ENCODE assay signal across 9 cellular contexts in genomic region chr5:145347026-145347616, GRCh38.
DNase-seq lines count a peak whose midpoint lies in the region; ATAC-seq, FAIRE-seq and TF ChIP-seq lines count a peak whose summit lies in the region.
"Had no signal": no experiment of that assay in that cellular context is flagged by ENCODE, and none has a peak within 500 bp of the region (broad histone marks: within the 10 kb centered on the region; RNA-seq: fewer than 3 reads in every experiment).

No MANE protein-coding gene starts in this region.

- H3K4me3 ChIP-seq in HepG2 (replicated peaks in 1 of 3; ENCODE audit: insufficient read depth in 1 of 3, low read depth in 2 of 3, low read length in 3 of 3) = no peak overlapping the region

- DNase-seq in NCI-H524 (lab: John Stamatoyannopoulos, UW) (peak; percentile 15 to 36), NCI-H524 treated with DMSO at 0.1 percent for 48 hours (lab: John Stamatoyannopoulos, UW) (no peak), HT1080 (ENCODE audit: low read depth) (peak; percentile 61), amniotic epithelial cell (ENCODE audit: low read depth) (peak; percentile 74), HepG2 (ENCODE audit: low spot score) (peak; percentile 9)
- no peak for DNase-seq in activated naive CD4-positive, alpha-beta T cell treated with anti-CD3 and anti-CD28 coated beads for 36 hours
- DNase-seq in activated naive CD4-positive, alpha-beta T cell treated with Interleukin-2 at 50 U/mL for 16 hours = no peak

- H3K9me3 Mint-ChIP-seq in activated naive CD4-positive, alpha-beta T cell treated with anti-CD3 and anti-CD28 coated beads for 36 hours = peaks cover 1% of the 10 kb centered on the region
- H3K9me3 Mint-ChIP-seq: activated naive CD4-positive, alpha-beta T cell treated with anti-CD3 and anti-CD28 coated beads, Interleukin-2, amount 50 U/mL, for 24 hours had no signal

- H3K79me2 ChIP-seq in HepG2 (ENCODE audit: insufficient read depth, low read length) = no peaks in the 10 kb centered on the region

- H3K4me1 ChIP-seq in HepG2 (ENCODE audit: insufficient read depth, low read length) = no peaks in the 10 kb centered on the region

- CTCF ChIA-PET in HepG2 (lab: Yijun Ruan, JAX; ENCODE audit: low intra/inter-chr PET ratio, low total read pairs) = no interaction called here
- CTCF ChIA-PET in activated naive CD4-positive, alpha-beta T cell treated with anti-CD3 and anti-CD28 coated beads for 36 hours (lab: Charles Lee) = interaction anchor here (0.7 kb wide), 1 partner anchor 44 kb away, joined by 3 read pairs; no protein-coding TSS in a partner anchor

- TF ChIP-seq EP300 in HepG2 (IDR thresholded peaks at IDR 0.05; ENCODE audit: low read depth in 2 of 2, low read length in 2 of 2) (no peak), HepG2 (CRISPR knock-in tag; IDR thresholded peaks at IDR 0.05; ENCODE audit: borderline replicate concordance) (no peak)

- H3K36me3 Mint-ChIP-seq in activated naive CD4-positive, alpha-beta T cell treated with anti-CD3 and anti-CD28 coated beads for 36 hours (ENCODE audit: low read depth) = no peaks in the 10 kb centered on the region
- H3K36me3 Mint-ChIP-seq: activated naive CD4-positive, alpha-beta T cell treated with anti-CD3 and anti-CD28 coated beads, Interleukin-2, amount 50 U/mL, for 24 hours had no signal

- intact Hi-C loops in HepG2 (cut with micrococcal nuclease; ENCODE audit: unreplicated experiment) = loop anchor here (2.0 kb wide), 1 partner anchor 1144 kb away; no protein-coding TSS in a partner anchor
- intact Hi-C loops in activated naive CD4-positive, alpha-beta T cell treated with anti-CD3 and anti-CD28 coated beads for 36 hours (cut with micrococcal nuclease) = no loop called here

- no peak overlapping the region for H3K27ac ChIP-seq in HepG2 (ENCODE audit: extremely low read length, insufficient read depth, low read length)

- H3K27me3 ChIP-seq in HepG2 (ENCODE audit: control insufficient read depth in 1 of 2, insufficient read depth in 2 of 2, low read length in 2 of 2) = no peaks in the 10 kb centered on the region

- POLR2A ChIA-PET in HepG2 (lab: Yijun Ruan, JAX) = no interaction called here

- H3K9me3 ChIP-seq in HepG2 (ENCODE audit: low read length) = no peaks in the 10 kb centered on the region

- peak; percentile 74 for FAIRE-seq in HepG2 (lab: Jason Lieb, UNC)

- TF ChIP-seq RAD21 in HepG2 (CRISPR knock-in tag; IDR thresholded peaks at IDR 0.05) = no peak

- H4K20me1 ChIP-seq in HepG2 (ENCODE audit: insufficient read depth, low read length) = no peaks in the 10 kb centered on the region

- no peaks in the 10 kb centered on the region for H3K36me3 ChIP-seq in HepG2 (replicated peaks in 1 of 2; ENCODE audit: control insufficient read depth in 1 of 2, insufficient read depth in 2 of 2, low read length in 2 of 2)

- no peaks in the 10 kb centered on the region for H3K27me3 Mint-ChIP-seq in activated naive CD4-positive, alpha-beta T cell treated with anti-CD3 and anti-CD28 coated beads for 36 hours (ENCODE audit: low read depth)
- H3K27me3 Mint-ChIP-seq: activated naive CD4-positive, alpha-beta T cell treated with anti-CD3 and anti-CD28 coated beads, Interleukin-2, amount 50 U/mL, for 24 hours had no signal

- no peak for TF ChIP-seq POLR2A in HepG2 (IDR thresholded peaks at IDR 0.05; ENCODE audit: insufficient read depth in 1 of 2, low read depth in 2 of 2, low read length in 2 of 2)

- H3K27ac Mint-ChIP-seq in activated naive CD4-positive, alpha-beta T cell treated with anti-CD3 and anti-CD28 coated beads for 36 hours = no peak overlapping the region
- H3K27ac Mint-ChIP-seq: activated naive CD4-positive, alpha-beta T cell treated with anti-CD3 and anti-CD28 coated beads, Interleukin-2, amount 50 U/mL, for 24 hours had no signal

- ATAC-seq in HepG2 = peak; percentile 84
- ATAC-seq in HG03439 (IDR thresholded peaks at IDR 0.05; ENCODE audit: unreplicated experiment) = no peak

- in situ Hi-C loops in HepG2 (cut with HindIII; ENCODE audit: extremely low pct_ligation_motif_present, low pct_unique_long_range_greater_than_20kb) = no loop called here

- no TSS peak for BruUV-seq in HepG2 (replicated peaks; lab: Mats Ljungman, UMichigan)

- H2AFZ ChIP-seq in HepG2 (ENCODE audit: low read length) = no peak overlapping the region

- H3K4me3 Mint-ChIP-seq in activated naive CD4-positive, alpha-beta T cell treated with anti-CD3 and anti-CD28 coated beads for 36 hours = no peak overlapping the region
- H3K4me3 Mint-ChIP-seq: activated naive CD4-positive, alpha-beta T cell treated with anti-CD3 and anti-CD28 coated beads, Interleukin-2, amount 50 U/mL, for 24 hours had no signal

- no peaks in the 10 kb centered on the region for H3K4me1 Mint-ChIP-seq in activated naive CD4-positive, alpha-beta T cell treated with anti-CD3 and anti-CD28 coated beads for 36 hours (ENCODE audit: low read depth)
- H3K4me1 Mint-ChIP-seq: activated naive CD4-positive, alpha-beta T cell treated with anti-CD3 and anti-CD28 coated beads, Interleukin-2, amount 50 U/mL, for 24 hours had no signal

- no peak overlapping the region for H3K9ac ChIP-seq in HepG2 (ENCODE audit: insufficient read depth, low read depth, low read length)

- 16% methylated on average over 4 of the region's 4 CpGs for WGBS in HepG2 (ENCODE audit: low lambda C conversion rate)

- peak; percentile 58 for TF ChIP-seq CTCF in HepG2 (CRISPR knock-in tag; IDR thresholded peaks at IDR 0.05)

- H3K4me2 ChIP-seq in HepG2 (ENCODE audit: low read depth, low read length) = no peak overlapping the region

TF ChIP-seq in HepG2, 621 proteins besides CTCF, POLR2A, EP300 and RAD21:
- TF ChIP-seq SMC3 (IDR thresholded peaks at IDR 0.05; ENCODE audit: low read length) = 0 out of 2 replicates have a peak, but pooled peaks have one; percentile 15
- no peak for TF ChIP-seq ARID2 (CRISPR knock-in tag; IDR thresholded peaks at IDR 0.05; ENCODE audit: borderline replicate concordance)
- TF ChIP-seq FOXA3 (CRISPR knock-in tag; IDR thresholded peaks at IDR 0.05) = 0 out of 2 replicates have a peak, but pooled peaks have one; percentile 16
- TF ChIP-seq STAG1 (CRISPR knock-in tag; IDR thresholded peaks at IDR 0.05) = peak; percentile 53

Comparison
In these comparisons a context has a peak if more than half of its experiments do, and no peak if none do; other contexts are left out.
1. DNase-seq: peak in NCI-H524 (2 of 2), HT1080 (single experiment), amniotic epithelial cell (single experiment) and HepG2 (single experiment); none in NCI-H524 treated with DMSO at 0.1 percent for 48 hours (single experiment), activated naive CD4-positive, alpha-beta T cell treated with anti-CD3 and anti-CD28 coated beads for 36 hours (single experiment) and activated naive CD4-positive, alpha-beta T cell treated with Interleukin-2 at 50 U/mL for 16 hours (single experiment).